Comparison of ENCODE assay signal across 8 cellular contexts in genomic region chr3:45509038-45509767, GRCh38.
DNase-seq lines count a peak whose midpoint lies in the region; ATAC-seq and TF ChIP-seq lines count a peak whose summit lies in the region.

No MANE protein-coding gene starts in this region.

- H3K36me3 ChIP-seq in breast epithelium: no peaks in the 10 kb centered on the region
- peaks cover 11% of the 10 kb centered on the region for H3K36me3 ChIP-seq in iPS-20b (ENCODE audit: insufficient read depth, low read depth, low read length)
- H3K36me3 ChIP-seq in BE2C: no peaks in the 10 kb centered on the region

- H3K9me3 ChIP-seq in breast epithelium (no peaks in the 10 kb centered on the region), iPS-20b (ENCODE audit: insufficient read depth, low read depth, low read length) (no peaks in the 10 kb centered on the region), BE2C (no peaks in the 10 kb centered on the region)

- intact Hi-C loops in MCF 10A (cut with micrococcal nuclease) (no loop called here), breast epithelium (cut with DNase I; ENCODE audit: low total_unique reads) (no loop called here)

- H3K27ac Mint-ChIP-seq in MCF 10A (ENCODE audit: low read depth, unreplicated experiment): no peak overlapping the region
- H3K27ac Mint-ChIP-seq in WTC11: no peak overlapping the region

- CTCF ChIA-PET in MCF 10A (lab: Yijun Ruan, JAX): interaction anchor here (0.5 to 6.7 kb wide), 10 partner anchors 16 to 570 kb away, joined by 3 to 57 read pairs (median 3); no protein-coding TSS in a partner anchor
- CTCF ChIA-PET in WTC11 (lab: Charles Lee): interaction anchor here (0.7 to 5.6 kb wide), 14 partner anchors 10 to 472 kb away, joined by 3 to 98 read pairs (median 8); partner anchors contain the start of gene TMEM158

- ATAC-seq in WTC11: peak; percentile 47
- no peak for ATAC-seq in GM18867 (IDR thresholded peaks at IDR 0.05; ENCODE audit: unreplicated experiment)
- no peak for ATAC-seq in HG03354 (IDR thresholded peaks at IDR 0.05; ENCODE audit: poor library complexity, severe bottlenecking, unreplicated experiment)

- peak overlapping the region; percentile 65; the same call in 1 of the 2 replicates for H3K9ac ChIP-seq in iPS-20b (ENCODE audit: low read depth, low read length)

- no peak overlapping the region for H3K4me3 Mint-ChIP-seq in MCF 10A (ENCODE audit: unreplicated experiment)
- no peak overlapping the region for H3K4me3 Mint-ChIP-seq in WTC11

- H3K9me3 Mint-ChIP-seq in MCF 10A (ENCODE audit: unreplicated experiment): no peaks in the 10 kb centered on the region
- no peaks in the 10 kb centered on the region for H3K9me3 Mint-ChIP-seq in WTC11

- H3K4me1 Mint-ChIP-seq in MCF 10A (ENCODE audit: insufficient read depth, unreplicated experiment) (no peaks in the 10 kb centered on the region), WTC11 (0 out of 2 replicates have a peak, but pooled peaks cover 3% of the 10 kb centered on the region)

- H3K4me1 ChIP-seq in breast epithelium (no peaks in the 10 kb centered on the region), iPS-20b (ENCODE audit: insufficient read depth, low read length) (peaks cover 38% of the 10 kb centered on the region), BE2C (no peaks in the 10 kb centered on the region)

- DNase-seq in MCF 10A (ENCODE audit: unreplicated experiment) (peak; percentile 37), breast epithelium (ENCODE audit: low spot score in 2 of 2) (no peak), WTC11 (ENCODE audit: low spot score) (no peak), substantia nigra (lab: John Stamatoyannopoulos, UW) (peak in 39 of 49 donors; percentile 12 to 79 (median 48)), BE2C (no peak)

- H3K36me3 Mint-ChIP-seq in MCF 10A (ENCODE audit: insufficient read depth, unreplicated experiment) (peaks cover 6% of the 10 kb centered on the region), WTC11 (peaks cover 11% of the 10 kb centered on the region)

- TF ChIP-seq CTCF in MCF 10A (IDR thresholded peaks at IDR 0.05; ENCODE audit: unreplicated experiment) (no peak), breast epithelium (IDR thresholded peaks at IDR 0.05) (no peak), WTC11 (IDR thresholded peaks at IDR 0.05) (no peak), BE2C (IDR thresholded peaks at IDR 0.05; ENCODE audit: low read depth, low read length) (no peak)

- H3K4me3 ChIP-seq in breast epithelium: no peak overlapping the region
- peak overlapping the region; percentile 10; the same call in 1 of the 2 replicates for H3K4me3 ChIP-seq in iPS-20b (ENCODE audit: low read length)
- no peak overlapping the region for H3K4me3 ChIP-seq in BE2C (ENCODE audit: low read depth, low read length)

- H3K27ac ChIP-seq in breast epithelium (no peak overlapping the region), iPS-20b (ENCODE audit: low read length) (peak overlapping the region; percentile 87), substantia nigra (ENCODE audit: low read depth, low read length, poor library complexity, severe bottlenecking) (peak overlapping the region; percentile 36)

- H3K27me3 ChIP-seq in breast epithelium (no peaks in the 10 kb centered on the region), iPS-20b (ENCODE audit: insufficient read depth, low read length) (no peaks in the 10 kb centered on the region), BE2C (no peaks in the 10 kb centered on the region)

- POLR2A ChIA-PET in MCF 10A (lab: Yijun Ruan, JAX) (interaction anchor here (0.6 to 1.7 kb wide), 4 partner anchors 168 to 472 kb away, joined by 3 to 4 read pairs (median 3); partner anchors contain the start of gene SACM1L), WTC11 (lab: Charles Lee) (interaction anchor here (0.5 kb wide), 1 partner anchor 65 kb away, joined by 4 read pairs; no protein-coding TSS in a partner anchor)

- BruUV-seq in MCF 10A (replicated peaks; lab: Mats Ljungman, UMichigan): no TSS peak

- no peak for TF ChIP-seq POLR2A in breast epithelium (IDR thresholded peaks at IDR 0.05)

- H3K27me3 Mint-ChIP-seq in MCF 10A (ENCODE audit: insufficient read depth, unreplicated experiment): no peaks in the 10 kb centered on the region
- no peaks in the 10 kb centered on the region for H3K27me3 Mint-ChIP-seq in WTC11 (ENCODE audit: low read depth)

TF ChIP-seq in WTC11, 78 proteins besides CTCF, POLR2A, EP300 and RAD21:
- TF ChIP-seq SMAD3 (CRISPR knock-in tag; IDR thresholded peaks at IDR 0.05; ENCODE audit: borderline replicate concordance): no peak
- 0 out of 2 replicates have a peak, but pooled peaks have one; percentile 27 for TF ChIP-seq PRDM15 (CRISPR knock-in tag; IDR thresholded peaks at IDR 0.05)

Comparison
In these comparisons a context has a peak if more than half of its experiments do, and no peak if none do; other contexts are left out.
1. DNase-seq: peak in MCF 10A (single experiment) and substantia nigra (39 of 49); none in breast epithelium (0 of 2), WTC11 (single experiment) and BE2C (single experiment).
2. H3K27ac ChIP-seq: peak in iPS-20b (single experiment) and substantia nigra (single experiment); none in breast epithelium (0 of 2).